Comparison of ENCODE assay signal across 9 cellular contexts in the genomic region with DNA sequence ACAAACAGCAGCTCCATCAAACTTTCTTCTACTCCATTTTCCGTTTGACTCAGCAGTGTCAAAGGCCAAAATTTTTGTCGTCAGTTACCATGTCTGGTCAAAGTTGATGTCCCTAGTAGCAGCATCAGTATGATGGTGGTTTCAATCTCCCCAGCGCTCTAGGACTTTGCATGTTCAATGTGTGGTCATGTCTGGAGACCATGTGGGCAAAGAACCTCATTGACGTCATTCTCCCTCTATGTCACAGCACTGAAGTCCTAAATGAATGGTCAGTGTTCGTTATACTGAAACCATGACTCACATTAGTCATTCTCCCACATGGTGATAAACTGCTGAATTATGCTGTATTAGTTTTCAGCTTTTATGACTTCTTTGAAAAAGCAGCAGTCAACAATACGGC.
DNase-seq lines count a peak whose midpoint lies in the region; ATAC-seq, FAIRE-seq and TF ChIP-seq lines count a peak whose summit lies in the region.
"Had no signal": no experiment of that assay in that cellular context is flagged by ENCODE, and none has a peak within 500 bp of the region (broad histone marks: within the 10 kb centered on the region; RNA-seq: fewer than 3 reads in every experiment).

No MANE protein-coding gene starts in this region.

- no peak for TF ChIP-seq POLR2A in H54 (IDR thresholded peaks at IDR 0.05; ENCODE audit: low read depth, low read length)

- ATAC-seq in GM18519 (IDR thresholded peaks at IDR 0.05; ENCODE audit: low FRiP score, unreplicated experiment) = peak; percentile 59

- FAIRE-seq in H54 (lab: Jason Lieb, UNC) = no peak

- DNase-seq in H54 (ENCODE audit: insufficient read length, low spot score) (peak; percentile 9), NCI-H226 (peak; percentile 71), iris pigment epithelial cell (ENCODE audit: low read depth) (peak; percentile 99), middle frontal gyrus (ENCODE audit: extremely low spot score, low spot score) (no peak), pons (ENCODE audit: low spot score) (no peak), NCI-H2227 treated with DMSO at 0.1 percent for 48 hours (lab: John Stamatoyannopoulos, UW) (no peak), COLO668 (lab: John Stamatoyannopoulos, UW; ENCODE audit: unreplicated experiment) (no peak)
- DNase-seq: NCI-H1694 treated with DMSO at 0.1 percent for 48 hours had no signal

Comparison
In these comparisons a context has a peak if more than half of its experiments do, and no peak if none do; other contexts are left out.
1. DNase-seq: peak in H54 (single experiment), NCI-H226 (single experiment) and iris pigment epithelial cell (single experiment); none in middle frontal gyrus (single experiment), pons (single experiment), NCI-H2227 treated with DMSO at 0.1 percent for 48 hours (single experiment) and COLO668 (single experiment).